24 cellular contexts compared by ENCODE assay signal in the genomic region with DNA sequence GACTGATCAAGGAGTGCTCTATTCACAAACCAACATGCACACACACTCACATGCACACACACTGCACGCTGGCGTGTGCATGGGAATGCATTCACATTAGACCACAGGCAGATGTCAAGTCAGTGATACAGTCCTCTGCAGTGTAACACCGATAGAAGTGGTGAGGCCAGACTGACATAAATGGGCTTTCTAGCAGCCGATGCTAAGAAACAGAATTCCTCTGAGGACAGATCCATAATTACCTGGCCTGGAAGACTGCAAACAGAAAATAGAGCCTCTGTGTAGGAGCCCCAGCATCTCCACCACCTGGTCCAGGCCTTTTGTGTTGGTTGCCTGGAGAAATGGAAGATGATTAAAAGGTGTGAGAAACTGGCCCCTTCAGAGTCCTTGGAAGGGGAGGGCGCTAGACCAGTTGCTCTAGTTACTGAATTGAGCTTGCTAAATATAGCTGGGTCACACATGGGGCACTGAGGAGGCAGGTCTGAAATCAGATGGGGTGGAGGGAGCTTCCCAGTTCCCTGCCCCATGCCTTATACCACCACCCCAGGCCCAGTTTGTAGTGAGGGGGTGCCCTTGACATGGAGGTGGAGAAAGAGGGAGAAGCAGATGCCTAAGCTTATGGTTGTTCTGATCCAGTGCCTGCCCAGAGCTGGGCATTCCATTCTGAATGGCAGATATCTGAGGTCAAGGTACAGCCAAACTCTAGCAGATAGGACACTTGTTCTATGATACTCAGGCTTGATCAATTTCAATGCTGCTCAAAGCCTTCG.
DNase-seq lines count a peak whose midpoint lies in the region; ATAC-seq and TF ChIP-seq lines count a peak whose summit lies in the region.
"Had no signal": no experiment of that assay in that cellular context is flagged by ENCODE, and none has a peak within 500 bp of the region (broad histone marks: within the 10 kb centered on the region; RNA-seq: fewer than 3 reads in every experiment).

No MANE protein-coding gene starts in this region.

- no peak overlapping the region for H3K23ac ChIP-seq in mesenchymal stem cell (ENCODE audit: low read length in 2 of 2)

- CTCF ChIA-PET in activated CD4-positive, alpha-beta memory T cell treated with anti-CD3 and anti-CD28 coated beads, Interleukin-2, amount 10 ng/mL, durations not matched to agents 7 days and 5 days (lab: Charles Lee), result no interaction called here

- H3K27ac Mint-ChIP-seq in activated CD4-positive, alpha-beta memory T cell treated with anti-CD3 and anti-CD28 coated beads, Interleukin-2, amount 10 ng/mL, durations not matched to agents 7 days and 5 days, result no peak overlapping the region
- H3K27ac Mint-ChIP-seq: activated naive CD4-positive, alpha-beta T cell treated with anti-CD3 and anti-CD28 coated beads for 36 hours; CD4-positive, alpha-beta T cell; neural progenitor cell; T-cell had no signal

- H2BK5ac ChIP-seq in mesenchymal stem cell (ENCODE audit: low read depth, low read length, poor library complexity, severe bottlenecking), result no peak overlapping the region

- WGBS in right cardiac atrium, result 59% methylated on average over 6 of the region's 6 CpGs
- 84% methylated on average over 6 of the region's 6 CpGs for WGBS in mesenchymal stem cell

- no peaks in the 10 kb centered on the region for H3K9me3 Mint-ChIP-seq in activated CD4-positive, alpha-beta memory T cell treated with anti-CD3 and anti-CD28 coated beads, Interleukin-2, amount 10 ng/mL, durations not matched to agents 7 days and 5 days
- H3K9me3 Mint-ChIP-seq: activated naive CD4-positive, alpha-beta T cell treated with anti-CD3 and anti-CD28 coated beads for 36 hours; CD4-positive, alpha-beta T cell; neural progenitor cell; T-cell had no signal

- no peak overlapping the region for H2BK15ac ChIP-seq in mesenchymal stem cell (ENCODE audit: low read depth, poor library complexity, severe bottlenecking)

- H3K4me2 ChIP-seq in mesenchymal stem cell (ENCODE audit: low read length, poor library complexity, severe bottlenecking), result no peak overlapping the region
- H3K4me2 ChIP-seq: hepatocyte, neural progenitor cell had no signal

- H3K4me1 Mint-ChIP-seq in activated CD4-positive, alpha-beta memory T cell treated with anti-CD3 and anti-CD28 coated beads, Interleukin-2, amount 10 ng/mL, durations not matched to agents 7 days and 5 days, result peaks cover 10% of the 10 kb centered on the region

- H2AK5ac ChIP-seq in mesenchymal stem cell (ENCODE audit: low read length, severe bottlenecking), result no peak overlapping the region

- no peaks in the 10 kb centered on the region for H3K27me3 Mint-ChIP-seq in activated CD4-positive, alpha-beta memory T cell treated with anti-CD3 and anti-CD28 coated beads, Interleukin-2, amount 10 ng/mL, durations not matched to agents 7 days and 5 days
- H3K27me3 Mint-ChIP-seq: CD4-positive, alpha-beta T cell; T-cell had no signal

- ATAC-seq in Right ventricle myocardium superior (ENCODE audit: poor library complexity) (peak; percentile 38), right cardiac atrium (no peak), SK-N-SH treated with all-trans-retinoic acid at 6 μM for 48 hours (0 out of 3 replicates have a peak, but pooled peaks have one; percentile 11), GM18511 (IDR thresholded peaks at IDR 0.05; ENCODE audit: unreplicated experiment) (no peak)
- ATAC-seq: T-cell had no signal

- H3K4me3 Mint-ChIP-seq in activated CD4-positive, alpha-beta memory T cell treated with anti-CD3 and anti-CD28 coated beads, Interleukin-2, amount 10 ng/mL, durations not matched to agents 7 days and 5 days, result no peak overlapping the region
- H3K4me3 Mint-ChIP-seq: activated naive CD4-positive, alpha-beta T cell treated with anti-CD3 and anti-CD28 coated beads for 36 hours; CD4-positive, alpha-beta T cell; neural progenitor cell; T-cell had no signal

- H4K8ac ChIP-seq in mesenchymal stem cell (ENCODE audit: low read length), result no peak overlapping the region

- no peak overlapping the region for H2BK12ac ChIP-seq in mesenchymal stem cell (ENCODE audit: low read length in 2 of 2)

- H3K27ac ChIP-seq in right cardiac atrium (ENCODE audit: low read length) (no peak overlapping the region), mesenchymal stem cell (ENCODE audit: low read length, poor library complexity, severe bottlenecking) (no peak overlapping the region)
- H3K27ac ChIP-seq: dorsolateral prefrontal cortex, hepatocyte, neural progenitor cell, Peyer's patch, right lobe of liver, tibial artery had no signal

- H3K4ac ChIP-seq in mesenchymal stem cell (ENCODE audit: low read depth in 1 of 2, low read length in 2 of 2), result no peak overlapping the region

- H3K27me3 ChIP-seq in right cardiac atrium (ENCODE audit: control insufficient read depth, insufficient read depth), result no peaks in the 10 kb centered on the region
- peaks cover under 1 to 4% of the 10 kb centered on the region in 2 experiments for H3K27me3 ChIP-seq in mesenchymal stem cell (ENCODE audit: control insufficient read depth in 1 of 2, insufficient read depth in 1 of 2, low read length in 2 of 2)
- H3K27me3 ChIP-seq: hepatocyte, neural progenitor cell, Peyer's patch, right lobe of liver had no signal

- H3K79me1 ChIP-seq in mesenchymal stem cell (replicated peaks; ENCODE audit: low read length, poor library complexity, severe bottlenecking), result no peaks in the 10 kb centered on the region

- intact Hi-C loops in Right ventricle myocardium superior (cut with DNase I), result no loop called here
- intact Hi-C loops in right cardiac atrium (cut with DNase I), result no loop called here

- H2AFZ ChIP-seq in mesenchymal stem cell (ENCODE audit: low read depth, low read length), result no peak overlapping the region
- H2AFZ ChIP-seq: hepatocyte, neural progenitor cell had no signal

- H4K91ac ChIP-seq in mesenchymal stem cell (ENCODE audit: low read length), result peak overlapping the region; percentile 21

- no peak overlapping the region for H3K18ac ChIP-seq in mesenchymal stem cell (ENCODE audit: low read depth in 1 of 2, low read length in 2 of 2)

- H3K9ac ChIP-seq in mesenchymal stem cell (ENCODE audit: low read length), result no peak overlapping the region
- H3K9ac ChIP-seq: neural progenitor cell had no signal

- H3K4me3 ChIP-seq in right cardiac atrium (ENCODE audit: low read length) (no peak overlapping the region), mesenchymal stem cell (ENCODE audit: insufficient read depth in 1 of 2, low read depth in 1 of 2, low read length in 2 of 2) (no peak overlapping the region)
- H3K4me3 ChIP-seq: dorsolateral prefrontal cortex, hepatocyte, neural progenitor cell, Peyer's patch, right lobe of liver, tibial artery had no signal

- POLR2A ChIA-PET in activated CD4-positive, alpha-beta memory T cell treated with anti-CD3 and anti-CD28 coated beads, Interleukin-2, amount 10 ng/mL, durations not matched to agents 7 days and 5 days (lab: Charles Lee), result no interaction called here

- H3K36me3 Mint-ChIP-seq in activated CD4-positive, alpha-beta memory T cell treated with anti-CD3 and anti-CD28 coated beads, Interleukin-2, amount 10 ng/mL, durations not matched to agents 7 days and 5 days (ENCODE audit: low read depth), result no peaks in the 10 kb centered on the region
- H3K36me3 Mint-ChIP-seq: neural progenitor cell, T-cell had no signal

- H3K9me3 ChIP-seq in right cardiac atrium (ENCODE audit: control insufficient read depth, low read length) (no peaks in the 10 kb centered on the region), mesenchymal stem cell (ENCODE audit: control insufficient read depth, low read length) (no peaks in the 10 kb centered on the region)
- H3K9me3 ChIP-seq: Peyer's patch, right lobe of liver, tibial artery had no signal

- DNase-seq in Right ventricle myocardium superior (no peak), right cardiac atrium (no peak), mesenchymal stem cell (no peak)
- peak; percentile 10 for DNase-seq in stimulated activated CD8-positive, alpha-beta memory T cell treated with anti-CD3 and anti-CD28 coated beads, Interleukin-4, amount 100 ng/mL, for 48 hours
- DNase-seq in activated CD4-positive, alpha-beta memory T cell treated with anti-CD3 and anti-CD28 coated beads, Interleukin-2, amount 10 ng/mL, durations not matched to agents 7 days and 5 days, result no peak
- DNase-seq in stimulated activated CD4-positive, alpha-beta T cell treated with anti-CD3 and anti-CD28 coated beads, Interleukin-1b, Interleukin-23, amount 100 ng/mL, for 48 hours, result no peak
- DNase-seq: activated CD4-positive, alpha-beta T cell treated with anti-CD3 and anti-CD28 coated beads, Interleukin-2, amount 50 U/mL, for 1 hour; activated naive CD4-positive, alpha-beta T cell treated with anti-CD3 and anti-CD28 coated beads for 36 hours; CD4-positive, alpha-beta T cell; cerebellar nuclear complex; dorsolateral prefrontal cortex; NCI-H1092 treated with DMSO at 0.1 percent for 48 hours; NCI-H2029; NCI-H345; Peyer's patch; right lobe of liver; stimulated activated CD4-positive, alpha-beta T cell treated with anti-CD3 and anti-CD28 coated beads, Interleukin-12 subunit alpha, Interleukin-12 subunit beta, amount 100 ng/mL, for 4 hours; stimulated activated CD4-positive, alpha-beta T cell treated with anti-CD3 and anti-CD28 coated beads, Interleukin-4, amount 100 ng/mL, for 1 hour; T-cell; tibial artery had no signal

- H3K36me3 ChIP-seq in mesenchymal stem cell (ENCODE audit: control insufficient read depth in 1 of 2, insufficient read depth in 2 of 2, low read depth in 1 of 2, low read length in 2 of 2), result no peaks in the 10 kb centered on the region
- H3K36me3 ChIP-seq: neural progenitor cell, Peyer's patch, right lobe of liver, tibial artery had no signal

- H3K4me1 ChIP-seq in right cardiac atrium (ENCODE audit: control insufficient read depth, insufficient read depth, low read length) (no peaks in the 10 kb centered on the region), mesenchymal stem cell (ENCODE audit: control insufficient read depth, insufficient read depth, low read depth, low read length) (no peaks in the 10 kb centered on the region)
- H3K4me1 ChIP-seq: Peyer's patch, tibial artery had no signal

- H2BK120ac ChIP-seq in mesenchymal stem cell (ENCODE audit: low read depth, low read length), result no peak overlapping the region

- no peak overlapping the region for H3K14ac ChIP-seq in mesenchymal stem cell (ENCODE audit: low read length in 2 of 2)

TF ChIP-seq in SK-N-SH treated with all-trans-retinoic acid at 6 μM for 48 hours, 23 proteins besides CTCF, POLR2A, EP300 and RAD21 (continues in another document):
- TF ChIP-seq GLIS3 (CRISPR knock-in tag; IDR thresholded peaks at IDR 0.05) (no peak), ZC3H10 (CRISPR knock-in tag; IDR thresholded peaks at IDR 0.05) (no peak)

Comparison
In these comparisons a context has a peak if more than half of its experiments do, and no peak if none do; other contexts are left out.
1. ATAC-seq: peak in Right ventricle myocardium superior (single experiment) and SK-N-SH treated with all-trans-retinoic acid at 6 μM for 48 hours (single experiment); none in right cardiac atrium (0 of 2) and GM18511 (single experiment).